In genomic region chr10:106111241-106111640, GRCh38 we compare ENCODE assay signal across 1 cellular context.
TF ChIP-seq lines count a peak whose summit lies in the region.

No MANE protein-coding gene starts in this region.

TF ChIP-seq in IMR-90, 13 proteins besides CTCF, POLR2A, EP300 and RAD21:
- TF ChIP-seq BHLHE40 (IDR thresholded peaks at IDR 0.05; ENCODE audit: low read depth, low read length) (no peak), CHD1 (IDR thresholded peaks at IDR 0.05; ENCODE audit: low read depth, low read length) (no peak)
TF ChIP-seq in IMR-90: peak in this region for 0.
